ENCODE assay signal across 11 cellular contexts in the genomic region with DNA sequence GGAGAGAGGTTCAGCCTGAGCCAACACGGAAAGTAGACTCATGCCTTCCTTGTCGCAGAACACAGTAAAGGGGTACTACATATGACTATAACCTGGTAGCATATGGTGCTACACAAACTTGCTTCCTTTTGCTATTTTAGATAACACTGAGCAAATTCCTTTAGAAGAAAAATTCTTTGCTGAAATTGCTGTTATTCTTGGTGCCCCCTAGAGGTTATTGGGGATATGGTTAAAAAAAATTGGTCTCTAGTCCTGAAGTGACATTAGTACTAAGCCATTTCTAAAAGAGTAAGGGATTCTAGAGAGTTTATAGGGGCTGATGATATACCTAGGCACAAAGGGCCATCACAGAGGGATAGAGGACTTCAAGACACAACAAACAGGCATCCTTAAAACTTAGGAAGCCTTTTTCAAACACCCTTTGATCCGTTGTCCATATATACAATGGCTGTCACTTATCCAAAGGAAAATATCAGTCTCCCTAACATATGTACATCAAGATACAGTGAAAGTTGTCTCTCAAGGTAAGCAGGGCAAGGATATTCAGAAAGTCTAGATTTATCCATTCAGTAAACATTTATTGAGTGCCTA. TPM values are rescaled to one million over a fixed set of nuclear protein-coding genes. Genes with fewer than 3 reads are reported as not detected.
A peak's percentile ranks its signal among the peaks of the same experiment; 100 is the strongest.
DNase-seq lines count a peak whose midpoint lies in the region; ATAC-seq, FAIRE-seq and TF ChIP-seq lines count a peak whose summit lies in the region.
"Had no signal": no experiment of that assay in that cellular context is flagged by ENCODE, and none has a peak within 500 bp of the region (broad histone marks: within the 10 kb centered on the region; RNA-seq: fewer than 3 reads in every experiment).

No MANE protein-coding gene starts in this region.

- H3K4me1 ChIP-seq in small intestine (ENCODE audit: control insufficient read depth in 2 of 2, insufficient read depth in 1 of 2, low read depth in 1 of 2, low read length in 1 of 2) = no peaks in the 10 kb centered on the region
- H3K4me1 ChIP-seq: BLaER1 treated with 17β-estradiol and CSF1 and Interleukin-3, amounts not matched to agents 10 nM and 100 nM; SJSA1 had no signal

- H3K36me3 Mint-ChIP-seq in chondrocyte (ENCODE audit: low read depth) (no peaks in the 10 kb centered on the region), natural killer cell (no peaks in the 10 kb centered on the region)

- H3K4me3 ChIP-seq in small intestine (ENCODE audit: low read depth in 1 of 2, low read length in 2 of 2) = no peak overlapping the region
- H3K4me3 ChIP-seq: BLaER1 treated with 17β-estradiol and CSF1 and Interleukin-3, amounts not matched to agents 10 nM and 100 nM; lung; SJSA1 had no signal

- no peaks in the 10 kb centered on the region for H3K9me3 Mint-ChIP-seq in chondrocyte (ENCODE audit: low read depth)
- H3K9me3 Mint-ChIP-seq in natural killer cell = peaks cover 9 to 12% of the 10 kb centered on the region in 2 donors

- TF ChIP-seq CTCF in chondrocyte (IDR thresholded peaks at IDR 0.05) (peak; percentile 81), natural killer cell (IDR thresholded peaks at IDR 0.05) (no peak)

- peak; percentile 6 for DNase-seq in NCI-H1694 treated with DMSO at 0.1 percent for 48 hours (lab: John Stamatoyannopoulos, UW)
- no peak for DNase-seq in NCI-H1694 (lab: John Stamatoyannopoulos, UW)
- peak; percentile 8 for DNase-seq in HPDE6-E6E7 (ENCODE audit: extremely low spot score)
- no peak for DNase-seq in chondrocyte (ENCODE audit: low spot score)
- peak; percentile 5 for DNase-seq in small intestine
- no peak for DNase-seq in HuH-7.5 (ENCODE audit: low spot score)
- no peak for DNase-seq in natural killer cell

- intact Hi-C loops in natural killer cell (cut with micrococcal nuclease) = no loop called here

- no peak overlapping the region for H3K27ac Mint-ChIP-seq in chondrocyte (ENCODE audit: unreplicated experiment)
- no peak overlapping the region for H3K27ac Mint-ChIP-seq in natural killer cell

- WGBS in small intestine, 3 donors = 70 to 90% (median 73%) methylated on average over 3 of the region's 3 CpGs

- H3K4me1 Mint-ChIP-seq in chondrocyte (ENCODE audit: low read depth) = no peaks in the 10 kb centered on the region
- H3K4me1 Mint-ChIP-seq in natural killer cell = no peaks in the 10 kb centered on the region

- no peak for FAIRE-seq in small intestine (lab: Jason Lieb, UNC)

- H3K4me3 Mint-ChIP-seq in chondrocyte (ENCODE audit: unreplicated experiment) (no peak overlapping the region), natural killer cell (no peak overlapping the region)

- H3K9me3 ChIP-seq in small intestine (ENCODE audit: control insufficient read depth, low read depth) = no peaks in the 10 kb centered on the region
- H3K9me3 ChIP-seq: BLaER1 treated with 17β-estradiol and CSF1 and Interleukin-3, amounts not matched to agents 10 nM and 100 nM had no signal

- H3K36me3 ChIP-seq in small intestine (ENCODE audit: control insufficient read depth in 2 of 2, insufficient read depth in 2 of 2, low read length in 2 of 2) = no peaks in the 10 kb centered on the region
- H3K36me3 ChIP-seq: BLaER1 treated with 17β-estradiol and CSF1 and Interleukin-3, amounts not matched to agents 10 nM and 100 nM; SJSA1 had no signal

- H3K27me3 Mint-ChIP-seq in chondrocyte (ENCODE audit: low read depth) (peaks cover 51% of the 10 kb centered on the region), natural killer cell (ENCODE audit: low read depth in 2 of 2) (no peaks in the 10 kb centered on the region)

- no peak overlapping the region for H3K27ac ChIP-seq in small intestine (ENCODE audit: low read depth in 1 of 2, low read length in 1 of 2)
- H3K27ac ChIP-seq: BLaER1 treated with 17β-estradiol and CSF1 and Interleukin-3, amounts not matched to agents 10 nM and 100 nM; SJSA1 had no signal

- peaks cover 0 to 2% of the 10 kb centered on the region in 2 donors for H3K27me3 ChIP-seq in small intestine (ENCODE audit: control insufficient read depth in 2 of 2, insufficient read depth in 2 of 2, low read length in 2 of 2)
- H3K27me3 ChIP-seq: BLaER1 treated with 17β-estradiol and CSF1 and Interleukin-3, amounts not matched to agents 10 nM and 100 nM had no signal

- no peak for ATAC-seq in GM21367 (IDR thresholded peaks at IDR 0.05; ENCODE audit: unreplicated experiment)
- ATAC-seq in natural killer cell = no peak

RNA-seq across cellular contexts. Expression of gene HS6ST3, which starts 13.9 kb away (rescaled TPM):
- total RNA-seq in chondrocyte (not detected in 3 replicates), natural killer cell (not detected)
- polyA plus RNA-seq in small intestine = under 1 TPM in 2 of 3 donors, not detected in 1; under 0.01 to 0.54 TPM

RNA-seq across cellular contexts. Expression of gene UGGT2, which starts 22.8 kb away (rescaled TPM):
- total RNA-seq in chondrocyte (35.7 to 48.1 TPM (median 40.3 TPM) in 3 replicates), natural killer cell (1 to 10 TPM in 2 of 3 donors, under 1 TPM in 1; 0.63 to 1.4 (median 1.3) TPM)
- polyA plus RNA-seq in small intestine = 1 to 10 TPM; 1.6 to 5.9 (median 4.6) TPM

Comparison
In these comparisons a context has a peak if more than half of its experiments do, and no peak if none do; other contexts are left out.
1. DNase-seq: peak in NCI-H1694 treated with DMSO at 0.1 percent for 48 hours (single experiment), HPDE6-E6E7 (single experiment) and small intestine (single experiment); none in NCI-H1694 (single experiment), chondrocyte (single experiment), HuH-7.5 (single experiment) and natural killer cell (single experiment).
2. RNA of gene UGGT2, which starts 22.8 kb away (total RNA-seq): 35.7 to 48.1 TPM in chondrocyte; 0.63 to 1.4 TPM in natural killer cell; every median in the first group is over 10 times any median in the second.